In genomic region chr4:87012265-87012953, GRCh38 we compare ENCODE assay signal across 10 cellular contexts.
A peak's percentile ranks its signal among the peaks of the same experiment; 100 is the strongest.
DNase-seq lines count a peak whose midpoint lies in the region; ATAC-seq and TF ChIP-seq lines count a peak whose summit lies in the region.
"Had no signal": no experiment of that assay in that cellular context is flagged by ENCODE, and none has a peak within 500 bp of the region (broad histone marks: within the 10 kb centered on the region; RNA-seq: fewer than 3 reads in every experiment).

No MANE protein-coding gene starts in this region.

- WGBS in thyroid gland, 2 donors: 66 to 70% methylated on average over 4 of the region's 4 CpGs

- TF ChIP-seq POLR2A in thyroid gland (IDR thresholded peaks at IDR 0.05): no peak

- peaks cover 63 to 81% of the 10 kb centered on the region in 2 donors for H3K4me1 ChIP-seq in thyroid gland

- DNase-seq in activated T-cell treated with anti-CD3 and anti-CD28 coated beads, Interleukin-2, amount 50 U/mL, for 24 hours: no peak
- DNase-seq in activated T-cell treated with anti-CD3 and anti-CD28 coated beads, Interleukin-2, amount 50 U/mL, for 48 hours: no peak
- DNase-seq in endothelial cell (ENCODE audit: low spot score) (no peak), thyroid gland (no peak), ureter (ENCODE audit: low spot score) (no peak), SKM-1 (lab: John Stamatoyannopoulos, UW; ENCODE audit: unreplicated experiment) (no peak)
- no peak for DNase-seq in activated naive CD4-positive, alpha-beta T cell (lab: John Stamatoyannopoulos, UW)
- DNase-seq: SK-N-SH had no signal

- H3K4me3 ChIP-seq in thyroid gland (replicated peaks in 1 of 3): no peak overlapping the region

- peaks cover 14% of the 10 kb centered on the region for H3K36me3 Mint-ChIP-seq in activated T-cell treated with anti-CD3 and anti-CD28 coated beads, Interleukin-2, amount 50 U/mL, for 24 hours (ENCODE audit: low read depth)
- H3K36me3 Mint-ChIP-seq in endothelial cell (ENCODE audit: low read depth, unreplicated experiment): peaks cover 11% of the 10 kb centered on the region

- no peaks in the 10 kb centered on the region for H3K36me3 ChIP-seq in thyroid gland

- intact Hi-C loops in thyroid gland (cut with DNase I): no loop called here

- TF ChIP-seq CTCF in endothelial cell (IDR thresholded peaks at IDR 0.05; ENCODE audit: unreplicated experiment): no peak
- no peak for TF ChIP-seq CTCF in thyroid gland (IDR thresholded peaks at IDR 0.05)

- H3K4me3 Mint-ChIP-seq in activated T-cell treated with anti-CD3 and anti-CD28 coated beads, Interleukin-2, amount 50 U/mL, for 24 hours: no peak overlapping the region
- no peak overlapping the region for H3K4me3 Mint-ChIP-seq in endothelial cell (ENCODE audit: unreplicated experiment)

- no peaks in the 10 kb centered on the region for H3K9me3 Mint-ChIP-seq in activated T-cell treated with anti-CD3 and anti-CD28 coated beads, Interleukin-2, amount 50 U/mL, for 24 hours
- H3K9me3 Mint-ChIP-seq in endothelial cell (ENCODE audit: unreplicated experiment): no peaks in the 10 kb centered on the region
- H3K9me3 Mint-ChIP-seq: HFFc6 had no signal

- peak; percentile 75 for ATAC-seq in HG03159 (IDR thresholded peaks at IDR 0.05; ENCODE audit: unreplicated experiment)

- no peaks in the 10 kb centered on the region for H3K27me3 ChIP-seq in thyroid gland

- H3K27ac Mint-ChIP-seq in activated T-cell treated with anti-CD3 and anti-CD28 coated beads, Interleukin-2, amount 50 U/mL, for 24 hours: peak overlapping the region; percentile 77
- peak overlapping the region; percentile 70 for H3K27ac Mint-ChIP-seq in endothelial cell (ENCODE audit: unreplicated experiment)

- H3K9me3 ChIP-seq in thyroid gland: no peaks in the 10 kb centered on the region
- H3K9me3 ChIP-seq: SK-N-SH had no signal

- peaks cover 88% of the 10 kb centered on the region for H3K4me1 Mint-ChIP-seq in activated T-cell treated with anti-CD3 and anti-CD28 coated beads, Interleukin-2, amount 50 U/mL, for 24 hours (ENCODE audit: low read depth)
- peaks cover 81% of the 10 kb centered on the region for H3K4me1 Mint-ChIP-seq in endothelial cell (ENCODE audit: unreplicated experiment)

- no peaks in the 10 kb centered on the region for H3K27me3 Mint-ChIP-seq in activated T-cell treated with anti-CD3 and anti-CD28 coated beads, Interleukin-2, amount 50 U/mL, for 24 hours
- no peaks in the 10 kb centered on the region for H3K27me3 Mint-ChIP-seq in endothelial cell (ENCODE audit: unreplicated experiment)

- H3K27ac ChIP-seq in thyroid gland: peak overlapping the region; percentile 96 to 97 (median 97)
